In the genomic region with DNA sequence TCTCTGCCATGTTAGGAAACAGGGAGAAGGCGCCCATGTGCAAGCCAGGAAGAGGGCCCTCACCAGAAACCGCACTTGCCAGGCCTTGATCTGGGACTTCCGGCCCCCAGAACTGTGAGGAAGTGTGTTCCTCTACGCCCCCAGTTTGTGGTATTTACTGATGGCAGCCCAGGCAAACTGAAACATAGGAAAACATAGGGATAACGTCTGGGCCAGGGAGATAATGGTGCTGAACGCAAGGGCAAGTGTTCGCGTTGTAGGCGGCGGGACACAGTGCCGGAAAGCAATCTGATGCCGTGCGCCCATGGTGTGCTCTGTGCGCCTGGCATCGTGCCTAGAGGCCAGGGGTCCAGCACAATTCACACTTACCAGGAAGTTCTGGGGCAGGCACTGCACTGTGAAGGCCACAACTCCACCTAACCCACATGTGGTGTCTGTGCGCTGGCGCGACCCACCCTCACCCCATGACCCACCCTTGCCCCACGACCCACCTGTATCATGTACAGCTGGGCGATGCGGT, we compare ENCODE assay signal across 1 cellular context.
TF ChIP-seq lines count a peak whose summit lies in the region.

No MANE protein-coding gene starts in this region.

TF ChIP-seq in K562, 482 proteins besides CTCF, POLR2A, EP300 and RAD21 (continues in another document):
- TF ChIP-seq, protein P1, sequence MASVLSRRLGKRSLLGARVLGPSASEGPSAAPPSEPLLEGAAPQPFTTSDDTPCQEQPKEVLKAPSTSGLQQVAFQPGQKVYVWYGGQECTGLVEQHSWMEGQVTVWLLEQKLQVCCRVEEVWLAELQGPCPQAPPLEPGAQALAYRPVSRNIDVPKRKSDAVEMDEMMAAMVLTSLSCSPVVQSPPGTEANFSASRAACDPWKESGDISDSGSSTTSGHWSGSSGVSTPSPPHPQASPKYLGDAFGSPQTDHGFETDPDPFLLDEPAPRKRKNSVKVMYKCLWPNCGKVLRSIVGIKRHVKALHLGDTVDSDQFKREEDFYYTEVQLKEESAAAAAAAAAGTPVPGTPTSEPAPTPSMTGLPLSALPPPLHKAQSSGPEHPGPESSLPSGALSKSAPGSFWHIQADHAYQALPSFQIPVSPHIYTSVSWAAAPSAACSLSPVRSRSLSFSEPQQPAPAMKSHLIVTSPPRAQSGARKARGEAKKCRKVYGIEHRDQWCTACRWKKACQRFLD (CRISPR knock-in tag; IDR thresholded peaks at IDR 0.05): peak; percentile 63
- 0 out of 2 replicates have a peak, but pooled peaks have one; percentile 25 for TF ChIP-seq RBFOX2 (IDR thresholded peaks at IDR 0.05; ENCODE audit: low read depth, low read length)
- peak; percentile 76 to 84 for TF ChIP-seq FOXA3 (CRISPR knock-in tag; conservative IDR thresholded peaks at IDR 0.05 in 1 of 2, IDR thresholded peaks at IDR 0.05 in 1 of 2)
- TF ChIP-seq VEZF1 (CRISPR knock-in tag; IDR thresholded peaks at IDR 0.05): peak; percentile 52
- peak; percentile 74; the same call in 1 of the 2 replicates for TF ChIP-seq MBD2 (IDR thresholded peaks at IDR 0.05; ENCODE audit: borderline replicate concordance, low read depth)
- TF ChIP-seq SMARCE1 (IDR thresholded peaks at IDR 0.05): peak; percentile 52; the same call in 1 of the 2 replicates
- TF ChIP-seq EGR1 (conservative IDR thresholded peaks at IDR 0.05): peak; percentile 88
- peak; percentile 19; the same call in 1 of the 2 replicates for TF ChIP-seq NCOR1 (IDR thresholded peaks at IDR 0.05)
- peak in 1 of 3 experiments; percentile 22 for TF ChIP-seq YY1 (IDR thresholded peaks at IDR 0.05; ENCODE audit: borderline replicate concordance in 1 of 3, control insufficient read depth in 1 of 3, extremely low read depth in 1 of 3, insufficient read depth in 3 of 3, insufficient read length in 1 of 3, insufficient replicate concordance in 2 of 3, low read depth in 1 of 3, low read length in 2 of 3)
- TF ChIP-seq, protein P2, sequence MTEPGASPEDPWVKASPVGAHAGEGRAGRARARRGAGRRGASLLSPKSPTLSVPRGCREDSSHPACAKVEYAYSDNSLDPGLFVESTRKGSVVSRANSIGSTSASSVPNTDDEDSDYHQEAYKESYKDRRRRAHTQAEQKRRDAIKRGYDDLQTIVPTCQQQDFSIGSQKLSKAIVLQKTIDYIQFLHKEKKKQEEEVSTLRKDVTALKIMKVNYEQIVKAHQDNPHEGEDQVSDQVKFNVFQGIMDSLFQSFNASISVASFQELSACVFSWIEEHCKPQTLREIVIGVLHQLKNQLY (CRISPR knock-in tag; conservative IDR thresholded peaks at IDR 0.05): no peak
- TF ChIP-seq HMGN3 (IDR thresholded peaks at IDR 0.05; ENCODE audit: borderline replicate concordance, extremely low read depth, insufficient read length, low read depth, low read length): peak; percentile 78
- TF ChIP-seq NRF1 (conservative IDR thresholded peaks at IDR 0.05 in 1 of 2, IDR thresholded peaks at IDR 0.05 in 1 of 2): peak in 1 of 2 experiments; percentile 11; a peak in 1 of 4 replicates
- TF ChIP-seq KLF16 (IDR thresholded peaks at IDR 0.05): peak; percentile 41
- 0 out of 2 replicates have a peak, but pooled peaks have one; percentile 23 for TF ChIP-seq ZNF584 (CRISPR knock-in tag; IDR thresholded peaks at IDR 0.05; ENCODE audit: low read depth)
- TF ChIP-seq CXXC5 (CRISPR knock-in tag; IDR thresholded peaks at IDR 0.05): no peak; the same call in none of the 2 replicates
- no peak for TF ChIP-seq XRCC5 (IDR thresholded peaks at IDR 0.05; ENCODE audit: low read depth, low read length)
- peak; percentile 35; the same call in 1 of the 2 replicates for TF ChIP-seq ETV1 (tag; conservative IDR thresholded peaks at IDR 0.05; ENCODE audit: low read depth)
- 0 out of 2 replicates have a peak, but pooled peaks have one; percentile 20 for TF ChIP-seq ETS1 (conservative IDR thresholded peaks at IDR 0.05; ENCODE audit: control insufficient read depth, low read depth, low read length)
- peak; percentile 40 to 60; a peak in 2 of 4 replicates for TF ChIP-seq KDM1A (IDR thresholded peaks at IDR 0.05)
- 0 out of 2 replicates have a peak, but pooled peaks have one; percentile 55 for TF ChIP-seq DPF2 (IDR thresholded peaks at IDR 0.05)
- TF ChIP-seq STAT5A (IDR thresholded peaks at IDR 0.05; ENCODE audit: borderline replicate concordance, low read length): peak; percentile 54
- TF ChIP-seq GABPA (tag; conservative IDR thresholded peaks at IDR 0.05; ENCODE audit: low read depth): peak; percentile 64
- peak; percentile 21; the same call in 1 of the 2 replicates for TF ChIP-seq BHLHE40 (IDR thresholded peaks at IDR 0.05; ENCODE audit: low read length)
- no peak for TF ChIP-seq ZNF12 (CRISPR knock-in tag; IDR thresholded peaks at IDR 0.05)
- TF ChIP-seq ETV6 (IDR thresholded peaks at IDR 0.05; ENCODE audit: borderline replicate concordance in 1 of 2, low read depth in 2 of 2, low read length in 1 of 2): 0 out of 4 replicates have a peak, but pooled peaks of 1 of the 2 experiments have one; percentile 65
- no peak for TF ChIP-seq ETV6 (CRISPR knock-in tag; IDR thresholded peaks at IDR 0.05; ENCODE audit: borderline replicate concordance)
- peak; percentile 38 for TF ChIP-seq SMARCA4 (IDR thresholded peaks at IDR 0.05)
- TF ChIP-seq, protein P3, sequence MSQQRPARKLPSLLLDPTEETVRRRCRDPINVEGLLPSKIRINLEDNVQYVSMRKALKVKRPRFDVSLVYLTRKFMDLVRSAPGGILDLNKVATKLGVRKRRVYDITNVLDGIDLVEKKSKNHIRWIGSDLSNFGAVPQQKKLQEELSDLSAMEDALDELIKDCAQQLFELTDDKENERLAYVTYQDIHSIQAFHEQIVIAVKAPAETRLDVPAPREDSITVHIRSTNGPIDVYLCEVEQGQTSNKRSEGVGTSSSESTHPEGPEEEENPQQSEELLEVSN (IDR thresholded peaks at IDR 0.05; ENCODE audit: borderline replicate concordance in 1 of 2, extremely low read depth in 1 of 2, insufficient read depth in 1 of 2, insufficient read length in 1 of 2, low read depth in 1 of 2, low read length in 1 of 2, poor library complexity in 1 of 2, severe bottlenecking in 1 of 2): peak in 1 of 2 experiments; percentile 45
- no peak for TF ChIP-seq ID3 (CRISPR knock-in tag; IDR thresholded peaks at IDR 0.05)
- TF ChIP-seq ID3 (tag; IDR thresholded peaks at IDR 0.05): peak; percentile 29; the same call in 1 of the 2 replicates
- TF ChIP-seq CBFA2T3 (IDR thresholded peaks at IDR 0.05): peak; percentile 79
- peak; percentile 33; the same call in 1 of the 2 replicates for TF ChIP-seq MYNN (IDR thresholded peaks at IDR 0.05)
- no peak for TF ChIP-seq MYNN (CRISPR knock-in tag; IDR thresholded peaks at IDR 0.05)
- TF ChIP-seq ZNF324 (CRISPR knock-in tag; IDR thresholded peaks at IDR 0.05): no peak
- TF ChIP-seq, protein P4, sequence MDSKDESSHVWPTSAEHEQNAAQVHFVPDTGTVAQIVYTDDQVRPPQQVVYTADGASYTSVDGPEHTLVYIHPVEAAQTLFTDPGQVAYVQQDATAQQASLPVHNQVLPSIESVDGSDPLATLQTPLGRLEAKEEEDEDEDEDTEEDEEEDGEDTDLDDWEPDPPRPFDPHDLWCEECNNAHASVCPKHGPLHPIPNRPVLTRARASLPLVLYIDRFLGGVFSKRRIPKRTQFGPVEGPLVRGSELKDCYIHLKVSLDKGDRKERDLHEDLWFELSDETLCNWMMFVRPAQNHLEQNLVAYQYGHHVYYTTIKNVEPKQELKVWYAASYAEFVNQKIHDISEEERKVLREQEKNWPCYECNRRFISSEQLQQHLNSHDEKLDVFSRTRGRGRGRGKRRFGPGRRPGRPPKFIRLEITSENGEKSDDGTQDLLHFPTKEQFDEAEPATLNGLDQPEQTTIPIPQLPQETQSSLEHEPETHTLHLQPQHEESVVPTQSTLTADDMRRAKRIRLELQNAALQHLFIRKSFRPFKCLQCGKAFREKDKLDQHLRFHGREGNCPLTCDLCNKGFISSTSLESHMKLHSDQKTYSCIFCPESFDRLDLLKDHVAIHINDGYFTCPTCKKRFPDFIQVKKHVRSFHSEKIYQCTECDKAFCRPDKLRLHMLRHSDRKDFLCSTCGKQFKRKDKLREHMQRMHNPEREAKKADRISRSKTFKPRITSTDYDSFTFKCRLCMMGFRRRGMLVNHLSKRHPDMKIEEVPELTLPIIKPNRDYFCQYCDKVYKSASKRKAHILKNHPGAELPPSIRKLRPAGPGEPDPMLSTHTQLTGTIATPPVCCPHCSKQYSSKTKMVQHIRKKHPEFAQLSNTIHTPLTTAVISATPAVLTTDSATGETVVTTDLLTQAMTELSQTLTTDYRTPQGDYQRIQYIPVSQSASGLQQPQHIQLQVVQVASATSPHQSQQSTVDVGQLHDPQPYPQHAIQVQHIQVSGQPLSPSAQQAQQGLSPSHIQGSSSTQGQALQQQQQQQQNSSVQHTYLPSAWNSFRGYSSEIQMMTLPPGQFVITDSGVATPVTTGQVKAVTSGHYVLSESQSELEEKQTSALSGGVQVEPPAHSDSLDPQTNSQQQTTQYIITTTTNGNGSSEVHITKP (IDR thresholded peaks at IDR 0.05; ENCODE audit: partially characterized antibody): peak; percentile 10
- TF ChIP-seq ZNF197 (CRISPR knock-in tag; IDR thresholded peaks at IDR 0.05; ENCODE audit: low read depth): no peak
- TF ChIP-seq GABPB1 (CRISPR knock-in tag; IDR thresholded peaks at IDR 0.05): peak; percentile 52; the same call in 1 of the 2 replicates
- peak; percentile 53; the same call in 1 of the 2 replicates for TF ChIP-seq RNF2 (IDR thresholded peaks at IDR 0.05)
- TF ChIP-seq RCOR1 (IDR thresholded peaks at IDR 0.05; ENCODE audit: borderline replicate concordance in 1 of 2, low read depth in 2 of 2, low read length in 2 of 2): 0 out of 4 replicates have a peak, but pooled peaks of 1 of the 2 experiments have one; percentile 44
- 0 out of 2 replicates have a peak, but pooled peaks have one; percentile 26 for TF ChIP-seq ZNF175 (CRISPR knock-in tag; IDR thresholded peaks at IDR 0.05; ENCODE audit: low read depth)
- TF ChIP-seq, protein P5, sequence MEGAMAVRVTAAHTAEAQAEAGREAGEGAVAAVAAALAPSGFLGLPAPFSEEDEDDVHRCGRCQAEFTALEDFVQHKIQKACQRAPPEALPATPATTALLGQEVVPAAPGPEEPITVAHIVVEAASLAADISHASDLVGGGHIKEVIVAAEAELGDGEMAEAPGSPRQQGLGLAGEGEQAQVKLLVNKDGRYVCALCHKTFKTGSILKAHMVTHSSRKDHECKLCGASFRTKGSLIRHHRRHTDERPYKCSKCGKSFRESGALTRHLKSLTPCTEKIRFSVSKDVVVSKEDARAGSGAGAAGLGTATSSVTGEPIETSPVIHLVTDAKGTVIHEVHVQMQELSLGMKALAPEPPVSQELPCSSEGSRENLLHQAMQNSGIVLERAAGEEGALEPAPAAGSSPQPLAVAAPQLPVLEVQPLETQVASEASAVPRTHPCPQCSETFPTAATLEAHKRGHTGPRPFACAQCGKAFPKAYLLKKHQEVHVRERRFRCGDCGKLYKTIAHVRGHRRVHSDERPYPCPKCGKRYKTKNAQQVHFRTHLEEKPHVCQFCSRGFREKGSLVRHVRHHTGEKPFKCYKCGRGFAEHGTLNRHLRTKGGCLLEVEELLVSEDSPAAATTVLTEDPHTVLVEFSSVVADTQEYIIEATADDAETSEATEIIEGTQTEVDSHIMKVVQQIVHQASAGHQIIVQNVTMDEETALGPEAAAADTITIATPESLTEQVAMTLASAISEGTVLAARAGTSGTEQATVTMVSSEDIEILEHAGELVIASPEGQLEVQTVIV (CRISPR knock-in tag; IDR thresholded peaks at IDR 0.05; ENCODE audit: borderline replicate concordance): peak; percentile 85
- TF ChIP-seq MEF2D (tag; conservative IDR thresholded peaks at IDR 0.05; ENCODE audit: low read depth): no peak
- peak; percentile 15 for TF ChIP-seq SMAD1 (IDR thresholded peaks at IDR 0.05; ENCODE audit: low read depth, low read length, partially characterized antibody)
- peak; percentile 50; the same call in 1 of the 2 replicates for TF ChIP-seq CBFA2T2 (conservative IDR thresholded peaks at IDR 0.05)
- peak; percentile 10 for TF ChIP-seq ZNF146 (CRISPR knock-in tag; IDR thresholded peaks at IDR 0.05; ENCODE audit: unreplicated experiment)
- TF ChIP-seq TCF7 (IDR thresholded peaks at IDR 0.05; ENCODE audit: borderline replicate concordance): no peak
- peak; percentile 64 for TF ChIP-seq CCNT2 (IDR thresholded peaks at IDR 0.05; ENCODE audit: borderline replicate concordance, extremely low read depth, insufficient read length, low read depth, low read length)
- peak; percentile 53; the same call in 1 of the 2 replicates for TF ChIP-seq ZNF311 (CRISPR knock-in tag; IDR thresholded peaks at IDR 0.05)
- peak; percentile 52; the same call in 1 of the 2 replicates for TF ChIP-seq GATA2 (CRISPR knock-in tag; IDR thresholded peaks at IDR 0.05)
- TF ChIP-seq CREM (IDR thresholded peaks at IDR 0.05; ENCODE audit: low read depth): peak; percentile 41; the same call in 1 of the 2 replicates
- TF ChIP-seq TCF3 (CRISPR knock-in tag; IDR thresholded peaks at IDR 0.05): peak; percentile 75
- TF ChIP-seq CREB1 (IDR thresholded peaks at IDR 0.05): 0 out of 2 replicates have a peak, but pooled peaks have one; percentile 24
- TF ChIP-seq CREB1 (CRISPR knock-in tag; IDR thresholded peaks at IDR 0.05): no peak
- peak; percentile 42; the same call in 1 of the 2 replicates for TF ChIP-seq TAL1 (IDR thresholded peaks at IDR 0.05)
- TF ChIP-seq TEAD4 (IDR thresholded peaks at IDR 0.05; ENCODE audit: low read length): peak; percentile 68
- TF ChIP-seq TEAD4 (CRISPR knock-in tag; IDR thresholded peaks at IDR 0.05; ENCODE audit: borderline replicate concordance): no peak
- TF ChIP-seq ETV5 (CRISPR knock-in tag; IDR thresholded peaks at IDR 0.05; ENCODE audit: low read depth): peak; percentile 88
- TF ChIP-seq ASH1L (IDR thresholded peaks at IDR 0.05; ENCODE audit: borderline replicate concordance, low read depth, partially characterized antibody): no peak
